12 cellular contexts compared by ENCODE assay signal in the genomic region with DNA sequence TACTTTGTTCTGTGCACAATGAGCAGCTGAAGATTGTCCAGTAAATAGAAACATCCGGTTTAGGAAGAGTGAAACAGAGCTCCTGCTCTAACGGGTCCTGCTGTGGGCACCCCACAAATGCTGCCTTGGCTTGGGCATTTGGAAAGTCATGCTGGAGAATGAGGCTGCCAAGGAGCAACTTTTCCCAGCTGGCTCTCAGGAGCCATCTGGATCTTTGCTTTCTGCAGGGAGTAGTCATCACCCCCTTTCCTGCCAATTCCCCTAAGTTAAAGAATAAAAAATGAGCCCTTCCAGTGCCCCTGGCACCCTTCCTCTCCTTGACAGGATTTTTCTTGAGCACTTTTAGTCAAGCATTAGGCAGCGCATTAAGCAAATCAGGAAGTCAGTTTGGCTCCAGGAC.
DNase-seq lines count a peak whose midpoint lies in the region; ATAC-seq and TF ChIP-seq lines count a peak whose summit lies in the region.
"Had no signal": no experiment of that assay in that cellular context is flagged by ENCODE, and none has a peak within 500 bp of the region (broad histone marks: within the 10 kb centered on the region; RNA-seq: fewer than 3 reads in every experiment).

No MANE protein-coding gene starts in this region.

- no peaks in the 10 kb centered on the region; the same call in 1 of the 2 replicates for H3K27me3 ChIP-seq in HAP-1 (ENCODE audit: low read depth)
- H3K27me3 ChIP-seq: BLaER1 had no signal

- intact Hi-C loops in cardiac septum (cut with DNase I): no loop called here
- intact Hi-C loops in Right ventricle myocardium superior (cut with DNase I): no loop called here

- no peaks in the 10 kb centered on the region for H3K9me3 ChIP-seq in HAP-1
- H3K9me3 ChIP-seq: BLaER1 had no signal

- TF ChIP-seq CTCF in fibroblast of the aortic adventitia (IDR thresholded peaks at IDR 0.05; ENCODE audit: insufficient read depth, low read length): no peak

- ATAC-seq in Right ventricle myocardium superior (ENCODE audit: poor library complexity) (no peak), GM18907 (IDR thresholded peaks at IDR 0.05; ENCODE audit: unreplicated experiment) (no peak)
- ATAC-seq: HCT116 had no signal

- H3K4me3 ChIP-seq in fibroblast of the aortic adventitia (ENCODE audit: low read depth, low read length): no peak overlapping the region
- H3K4me3 ChIP-seq in HAP-1: no peak overlapping the region
- H3K4me3 ChIP-seq: BLaER1 had no signal

- DNase-seq in cardiac septum (ENCODE audit: low spot score) (peak; percentile 29), Right ventricle myocardium superior (no peak), NCI-H446 treated with DMSO at 0.1 percent for 48 hours (lab: John Stamatoyannopoulos, UW) (peak; percentile 72), fibroblast of the aortic adventitia (ENCODE audit: low read depth) (peak; percentile 56), NCI-H526 (lab: John Stamatoyannopoulos, UW) (no peak), HAP-1 (ENCODE audit: low spot score in 2 of 2) (no peak)
- DNase-seq: AML-193; CD4-positive, CD25-positive, alpha-beta regulatory T cell; GF-D8 had no signal

- no peaks in the 10 kb centered on the region for H3K4me1 ChIP-seq in HAP-1

- in situ Hi-C loops in HAP-1 (cut with MboI; ENCODE audit: low sequenced_read_pairs): no loop called here

- H3K36me3 ChIP-seq in HAP-1 (replicated peaks): no peaks in the 10 kb centered on the region
- H3K36me3 ChIP-seq: BLaER1 had no signal

Comparison
In these comparisons a context has a peak if more than half of its experiments do, and no peak if none do; other contexts are left out.
1. DNase-seq: peak in cardiac septum (single experiment), NCI-H446 treated with DMSO at 0.1 percent for 48 hours (single experiment) and fibroblast of the aortic adventitia (single experiment); none in Right ventricle myocardium superior (single experiment), NCI-H526 (0 of 2) and HAP-1 (0 of 2).